8 cellular contexts compared by ENCODE assay signal in genomic region chr12:113184098-113184899, GRCh38. TPM values are rescaled to one million over a fixed set of nuclear protein-coding genes. Genes with fewer than 3 reads are reported as not detected.
A peak's percentile ranks its signal among the peaks of the same experiment; 100 is the strongest.
DNase-seq lines count a peak whose midpoint lies in the region; ATAC-seq lines count a peak whose summit lies in the region.

No MANE protein-coding gene starts in this region.

- no peaks in the 10 kb centered on the region for H3K9me3 Mint-ChIP-seq in activated naive CD4-positive, alpha-beta T cell treated with anti-CD3 and anti-CD28 coated beads for 36 hours
- H3K9me3 Mint-ChIP-seq in T-helper 2 cell treated with Interferon-gamma antibody and Interleukin-4, amounts not matched to agents 5 μg/mL and 100 μg/mL, for 36 hours = no peaks in the 10 kb centered on the region

- H3K36me3 Mint-ChIP-seq in activated naive CD4-positive, alpha-beta T cell treated with anti-CD3 and anti-CD28 coated beads for 36 hours (ENCODE audit: low read depth) = peaks cover 35% of the 10 kb centered on the region
- H3K36me3 Mint-ChIP-seq in T-helper 2 cell treated with Interferon-gamma antibody and Interleukin-4, amounts not matched to agents 5 μg/mL and 100 μg/mL, for 36 hours (ENCODE audit: low read depth) = peaks cover 44% of the 10 kb centered on the region

- H3K27ac Mint-ChIP-seq in activated naive CD4-positive, alpha-beta T cell treated with anti-CD3 and anti-CD28 coated beads for 36 hours = peak overlapping the region; percentile 92
- peak overlapping the region; percentile 97 for H3K27ac Mint-ChIP-seq in T-helper 2 cell treated with Interferon-gamma antibody and Interleukin-4, amounts not matched to agents 5 μg/mL and 100 μg/mL, for 36 hours

- intact Hi-C loops in activated naive CD4-positive, alpha-beta T cell treated with anti-CD3 and anti-CD28 coated beads for 36 hours (cut with micrococcal nuclease) = loop anchor here (1.0 kb wide), 2 partner anchors 24 to 49 kb away; no protein-coding TSS in a partner anchor
- intact Hi-C loops in Right ventricle myocardium inferior (cut with DNase I) = no loop called here

- ATAC-seq in HG03045 (IDR thresholded peaks at IDR 0.05; ENCODE audit: unreplicated experiment) (peak; percentile 53), Right ventricle myocardium inferior (peak; percentile 47)

- DNase-seq in activated naive CD4-positive, alpha-beta T cell treated with anti-CD3 and anti-CD28 coated beads for 36 hours = peak; percentile 82
- DNase-seq in activated naive CD4-positive, alpha-beta T cell treated with anti-CD3 and anti-CD28 coated beads, Interleukin-2, amount 50 U/mL, for 16 hours = no peak
- no peak for DNase-seq in T-helper 2 cell treated with Interferon-gamma antibody and Interleukin-4, amounts not matched to agents 5 μg/mL and 100 μg/mL, for 36 hours (ENCODE audit: low spot score)
- DNase-seq in Right ventricle myocardium inferior (ENCODE audit: missing footprints) = peak; percentile 78
- DNase-seq in renal cortical epithelial cell (ENCODE audit: low read depth) = peak; percentile 67
- DNase-seq in NCI-H2081 treated with DMSO at 0.1 percent for 48 hours (lab: John Stamatoyannopoulos, UW) = no peak
- no peak for DNase-seq in NOMO-1 treated with dmso at 0.1 percent for 144 hours (lab: John Stamatoyannopoulos, UW; ENCODE audit: unreplicated experiment)

- H3K27me3 Mint-ChIP-seq in activated naive CD4-positive, alpha-beta T cell treated with anti-CD3 and anti-CD28 coated beads for 36 hours (ENCODE audit: low read depth) = no peaks in the 10 kb centered on the region
- H3K27me3 Mint-ChIP-seq in T-helper 2 cell treated with Interferon-gamma antibody and Interleukin-4, amounts not matched to agents 5 μg/mL and 100 μg/mL, for 36 hours (ENCODE audit: low read depth) = no peaks in the 10 kb centered on the region

- CTCF ChIA-PET in activated naive CD4-positive, alpha-beta T cell treated with anti-CD3 and anti-CD28 coated beads for 36 hours (lab: Charles Lee) = interaction anchor here (0.5 to 1.6 kb wide), 5 partner anchors 10 to 51 kb away, joined by 3 to 9 read pairs (median 3); no protein-coding TSS in a partner anchor

- peak overlapping the region; percentile 97 for H3K4me3 Mint-ChIP-seq in activated naive CD4-positive, alpha-beta T cell treated with anti-CD3 and anti-CD28 coated beads for 36 hours
- peak overlapping the region; percentile 98 for H3K4me3 Mint-ChIP-seq in T-helper 2 cell treated with Interferon-gamma antibody and Interleukin-4, amounts not matched to agents 5 μg/mL and 100 μg/mL, for 36 hours

- peaks cover 46% of the 10 kb centered on the region for H3K4me1 Mint-ChIP-seq in activated naive CD4-positive, alpha-beta T cell treated with anti-CD3 and anti-CD28 coated beads for 36 hours (ENCODE audit: low read depth)
- peaks cover 19% of the 10 kb centered on the region for H3K4me1 Mint-ChIP-seq in T-helper 2 cell treated with Interferon-gamma antibody and Interleukin-4, amounts not matched to agents 5 μg/mL and 100 μg/mL, for 36 hours (ENCODE audit: low read depth)

RNA-seq across cellular contexts. Expression of gene DDX54, which starts 1.0 kb away (rescaled TPM):
- 100 to 1,000 TPM; 114 to 116 TPM for total RNA-seq in activated naive CD4-positive, alpha-beta T cell treated with anti-CD3 and anti-CD28 coated beads for 36 hours
- total RNA-seq in Right ventricle myocardium inferior = 38.5 TPM
- total RNA-seq in renal cortical epithelial cell = 30.9 and 32.2 TPM in 2 replicates

RNA-seq across cellular contexts. Expression of gene RITA1, which starts 1.2 kb away (rescaled TPM):
- total RNA-seq in activated naive CD4-positive, alpha-beta T cell treated with anti-CD3 and anti-CD28 coated beads for 36 hours = 10 to 100 TPM; 14.0 to 16.1 TPM
- total RNA-seq in Right ventricle myocardium inferior (18.1 TPM), renal cortical epithelial cell (27.1 and 31.1 TPM in 2 replicates)

RNA-seq across cellular contexts. Expression of gene CFAP73, which starts 34.8 kb away (rescaled TPM):
- total RNA-seq in activated naive CD4-positive, alpha-beta T cell treated with anti-CD3 and anti-CD28 coated beads for 36 hours = 1 to 10 TPM in 1 of 2 experiments, under 1 TPM in 1; 0.57 to 1.3 TPM
- total RNA-seq in Right ventricle myocardium inferior (not detected), renal cortical epithelial cell (0.25 TPM in 1 of 2 replicates, not detected in the other)

RNA-seq across cellular contexts. Expression of gene TPCN1, which starts 37.0 kb away (rescaled TPM):
- 10 to 100 TPM; 47.3 to 49.2 TPM for total RNA-seq in activated naive CD4-positive, alpha-beta T cell treated with anti-CD3 and anti-CD28 coated beads for 36 hours
- total RNA-seq in Right ventricle myocardium inferior = 120 TPM
- total RNA-seq in renal cortical epithelial cell = 20.1 and 48.6 TPM in 2 replicates

RNA-seq across cellular contexts. Expression of gene RASAL1, which starts 48.7 kb away (rescaled TPM):
- 1 to 10 TPM; 2.6 to 3.2 TPM for total RNA-seq in activated naive CD4-positive, alpha-beta T cell treated with anti-CD3 and anti-CD28 coated beads for 36 hours
- total RNA-seq in Right ventricle myocardium inferior (not detected), renal cortical epithelial cell (16.3 and 36.5 TPM in 2 replicates)

Comparison
In these comparisons a context has a peak if more than half of its experiments do, and no peak if none do; other contexts are left out.
1. DNase-seq: peak in activated naive CD4-positive, alpha-beta T cell treated with anti-CD3 and anti-CD28 coated beads for 36 hours (single experiment), Right ventricle myocardium inferior (single experiment) and renal cortical epithelial cell (single experiment); none in activated naive CD4-positive, alpha-beta T cell treated with anti-CD3 and anti-CD28 coated beads, Interleukin-2, amount 50 U/mL, for 16 hours (single experiment), T-helper 2 cell treated with Interferon-gamma antibody and Interleukin-4, amounts not matched to agents 5 μg/mL and 100 μg/mL, for 36 hours (single experiment), NCI-H2081 treated with DMSO at 0.1 percent for 48 hours (single experiment) and NOMO-1 treated with dmso at 0.1 percent for 144 hours (single experiment).